8 cellular contexts compared by ENCODE assay signal in genomic region chr1:14778882-14779594, GRCh38.
DNase-seq lines count a peak whose midpoint lies in the region; ATAC-seq and TF ChIP-seq lines count a peak whose summit lies in the region.

No MANE protein-coding gene starts in this region.

- no peaks in the 10 kb centered on the region for H3K36me3 Mint-ChIP-seq in HFFc6 (ENCODE audit: low read depth)

- H3K36me3 ChIP-seq in DND-41 (ENCODE audit: insufficient read depth, low read length) (no peaks in the 10 kb centered on the region), smooth muscle cell (ENCODE audit: low read depth) (no peaks in the 10 kb centered on the region)

- no peaks in the 10 kb centered on the region for H3K4me1 Mint-ChIP-seq in HFFc6 (ENCODE audit: low read depth)

- H2AFZ ChIP-seq in DND-41 (ENCODE audit: low read depth, low read length) (peak overlapping the region; percentile 48; the same call in 1 of the 2 replicates), smooth muscle cell (ENCODE audit: low read depth) (no peak overlapping the region)

- peak; percentile 51 for ATAC-seq in DND-41 (ENCODE audit: insufficient read depth, low read depth)
- ATAC-seq in HG03139 (IDR thresholded peaks at IDR 0.05; ENCODE audit: unreplicated experiment): no peak
- no peak for ATAC-seq in GM21723 (IDR thresholded peaks at IDR 0.05; ENCODE audit: unreplicated experiment)

- no peaks in the 10 kb centered on the region; the same call in 1 of the 2 replicates for H3K79me2 ChIP-seq in DND-41 (ENCODE audit: insufficient read depth, low read length)
- H3K79me2 ChIP-seq in smooth muscle cell (ENCODE audit: low read depth): no peaks in the 10 kb centered on the region

- 66% methylated on average over 10 of the region's 10 CpGs for WGBS in smooth muscle cell (ENCODE audit: low lambda C conversion rate)

- peak; percentile 68 for DNase-seq in DND-41
- no peak for DNase-seq in HFFc6
- DNase-seq in foreskin fibroblast: peak in 1 of 2 donors; percentile 28
- no peak for DNase-seq in smooth muscle cell (lab: John Stamatoyannopoulos, UW; ENCODE audit: unreplicated experiment)
- DNase-seq in NCI-H1436 treated with DMSO at 0.1 percent for 48 hours (lab: John Stamatoyannopoulos, UW): no peak

- H4K20me1 ChIP-seq in DND-41 (ENCODE audit: insufficient read depth, low read length): no peaks in the 10 kb centered on the region
- H4K20me1 ChIP-seq in smooth muscle cell (ENCODE audit: low read depth): no peaks in the 10 kb centered on the region

- no peaks in the 10 kb centered on the region for H3F3A ChIP-seq in smooth muscle cell (ENCODE audit: low read depth)

- H3K27ac ChIP-seq in DND-41 (ENCODE audit: low read length) (peak overlapping the region; percentile 98), VCaP (no peak overlapping the region), smooth muscle cell (ENCODE audit: low read depth) (no peak overlapping the region)

- H3K9me3 ChIP-seq in DND-41 (ENCODE audit: insufficient read depth, low read length, severe bottlenecking) (no peaks in the 10 kb centered on the region), smooth muscle cell (replicated peaks; ENCODE audit: low read depth) (no peaks in the 10 kb centered on the region)

- H3K27me3 ChIP-seq in DND-41 (ENCODE audit: insufficient read depth, low read length, poor library complexity) (no peaks in the 10 kb centered on the region), smooth muscle cell (ENCODE audit: low read depth) (no peaks in the 10 kb centered on the region)

- TF ChIP-seq CTCF in DND-41 (IDR thresholded peaks at IDR 0.05; ENCODE audit: borderline replicate concordance, extremely low read depth, low read length, poor library complexity, severe bottlenecking): peak; percentile 81
- TF ChIP-seq CTCF in HFFc6 (IDR thresholded peaks at IDR 0.05): peak; percentile 86
- TF ChIP-seq CTCF in VCaP (conservative IDR thresholded peaks at IDR 0.05): peak; percentile 40
- peak; percentile 68 for TF ChIP-seq CTCF in foreskin fibroblast (IDR thresholded peaks at IDR 0.05; ENCODE audit: low read depth, low read length)
- TF ChIP-seq CTCF in smooth muscle cell (IDR thresholded peaks at IDR 0.05; ENCODE audit: borderline replicate concordance, insufficient read depth, poor library complexity, severe bottlenecking): peak; percentile 73

- no peak overlapping the region for H3K4me3 ChIP-seq in DND-41 (ENCODE audit: low read depth in 1 of 2, low read length in 2 of 2)
- no peak overlapping the region for H3K4me3 ChIP-seq in foreskin fibroblast (ENCODE audit: low read depth in 1 of 2, low read length in 2 of 2)
- H3K4me3 ChIP-seq in smooth muscle cell: no peak overlapping the region

- H3K9ac ChIP-seq in DND-41 (ENCODE audit: low read depth, low read length): peak overlapping the region; percentile 55
- H3K9ac ChIP-seq in smooth muscle cell (ENCODE audit: low read depth): no peak overlapping the region

- H3K27ac Mint-ChIP-seq in HFFc6: no peak overlapping the region

- H3K4me1 ChIP-seq in DND-41 (ENCODE audit: insufficient read depth, low read length): peaks cover 38% of the 10 kb centered on the region
- peaks cover 26% of the 10 kb centered on the region for H3K4me1 ChIP-seq in smooth muscle cell (ENCODE audit: low read depth)

- H3K4me2 ChIP-seq in DND-41 (ENCODE audit: insufficient read depth, low read length) (peak overlapping the region; percentile 59), smooth muscle cell (no peak overlapping the region)

- H3K27me3 Mint-ChIP-seq in HFFc6 (ENCODE audit: insufficient read depth): peaks cover 7% of the 10 kb centered on the region

- H3K4me3 Mint-ChIP-seq in HFFc6: no peak overlapping the region

- H3K9me3 Mint-ChIP-seq in HFFc6: peaks cover 4% of the 10 kb centered on the region; the same call in 1 of the 2 replicates
